Comparison of ENCODE assay signal across 21 cellular contexts in the genomic region with DNA sequence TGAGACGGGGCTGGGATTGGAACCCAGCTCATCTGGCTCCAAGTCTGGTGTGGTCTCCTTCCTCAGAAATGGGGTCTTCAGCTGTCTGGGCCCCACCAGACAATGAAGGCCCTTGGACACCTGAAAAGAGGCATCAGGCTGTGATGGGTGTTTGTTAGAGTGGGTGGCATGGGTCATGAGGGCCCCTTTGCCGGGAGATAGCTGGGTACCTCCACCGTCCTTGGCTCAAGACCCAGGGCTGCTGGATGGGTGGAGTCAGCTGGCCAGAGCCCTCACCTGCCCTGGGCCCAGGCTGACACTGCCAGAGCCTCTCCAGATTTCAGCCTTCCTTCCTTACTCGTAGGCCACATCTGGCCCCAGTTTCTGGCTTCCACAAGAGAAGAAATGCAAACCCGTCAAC. TPM values are rescaled to one million over a fixed set of nuclear protein-coding genes. Genes with fewer than 3 reads are reported as not detected.
"Had no signal": no experiment of that assay in that cellular context is flagged by ENCODE, and none has a peak within 500 bp of the region (broad histone marks: within the 10 kb centered on the region; RNA-seq: fewer than 3 reads in every experiment).

No MANE protein-coding gene starts in this region.

- H3K27ac Mint-ChIP-seq: activated CD4-positive, alpha-beta memory T cell treated with anti-CD3 and anti-CD28 coated beads for 36 hours; activated T-cell treated with anti-CD3 and anti-CD28 coated beads, Interleukin-2, amount 50 U/mL, for 72 hours; progenitor cell of endocrine pancreas had no signal

- ATAC-seq: activated T-cell treated with anti-CD3 and anti-CD28 coated beads, Interleukin-2, amount 50 U/mL, for 72 hours; naive thymus-derived CD8-positive, alpha-beta T cell; upper lobe of right lung had no signal

- H3K4me2 ChIP-seq: SK-N-SH had no signal

- H3K27me3 ChIP-seq: brain microvascular endothelial cell, neutrophil, right atrium auricular region, upper lobe of right lung had no signal

- DNase-seq: activated CD4-positive, alpha-beta memory T cell treated with anti-CD3 and anti-CD28 coated beads for 36 hours; activated CD4-positive, alpha-beta T cell treated with anti-CD3 and anti-CD28 coated beads for 1 hour; activated T-cell treated with anti-CD3 and anti-CD28 coated beads, Interleukin-2, amount 50 U/mL, for 72 hours; anterior cingulate cortex; brain microvascular endothelial cell; effector memory CD4-positive, alpha-beta T cell; foreskin melanocyte; SK-N-SH; stimulated activated CD4-positive, alpha-beta T cell treated with anti-CD3 and anti-CD28 coated beads, Interleukin-4, amount 100 ng/mL, for 24 hours; stimulated activated naive CD4-positive, alpha-beta T cell treated with Interleukin-2 at 50 U/mL for 16 hours; T-helper 1 cell; upper lobe of right lung had no signal

- H3K27me3 Mint-ChIP-seq: central memory CD8-positive, alpha-beta T cell; naive thymus-derived CD8-positive, alpha-beta T cell had no signal

- H3K4me1 ChIP-seq: right atrium auricular region, upper lobe of right lung had no signal

- H3K4me3 Mint-ChIP-seq: activated CD4-positive, alpha-beta memory T cell treated with anti-CD3 and anti-CD28 coated beads for 36 hours; activated T-cell treated with anti-CD3 and anti-CD28 coated beads, Interleukin-2, amount 50 U/mL, for 72 hours; central memory CD8-positive, alpha-beta T cell; naive thymus-derived CD8-positive, alpha-beta T cell had no signal

- H3K9ac ChIP-seq: SK-N-SH had no signal

- H3K9me3 Mint-ChIP-seq: activated CD4-positive, alpha-beta memory T cell treated with anti-CD3 and anti-CD28 coated beads for 36 hours; activated T-cell treated with anti-CD3 and anti-CD28 coated beads, Interleukin-2, amount 50 U/mL, for 72 hours; central memory CD8-positive, alpha-beta T cell; naive thymus-derived CD8-positive, alpha-beta T cell had no signal

- H3K36me3 ChIP-seq: brain microvascular endothelial cell, neutrophil, right atrium auricular region, upper lobe of right lung had no signal

- H3K27ac ChIP-seq: brain microvascular endothelial cell, neutrophil, right atrium auricular region, skin epidermis, upper lobe of right lung, VCaP had no signal

- H3K36me3 Mint-ChIP-seq: activated CD4-positive, alpha-beta memory T cell treated with anti-CD3 and anti-CD28 coated beads for 36 hours; naive thymus-derived CD8-positive, alpha-beta T cell had no signal

- H3K4me3 ChIP-seq: lung, right atrium auricular region, skin epidermis, upper lobe of right lung had no signal

RNA-seq across cellular contexts. Expression of gene TTC22, which starts 13.4 kb away (rescaled TPM):
- total RNA-seq: fibroblast of lung had no signal
- polyA plus RNA-seq: fibroblast of lung, SK-N-SH had no signal
